In genomic region chr1:6884652-6885153, GRCh38 we compare ENCODE assay signal across 15 cellular contexts.
DNase-seq lines count a peak whose midpoint lies in the region; ATAC-seq and TF ChIP-seq lines count a peak whose summit lies in the region.
"Had no signal": no experiment of that assay in that cellular context is flagged by ENCODE, and none has a peak within 500 bp of the region (broad histone marks: within the 10 kb centered on the region; RNA-seq: fewer than 3 reads in every experiment).

No MANE protein-coding gene starts in this region.

- DNase-seq in natural killer cell treated with Interleukin-12 subunit alpha and Interleukin-12 subunit beta and Interleukin-15 and Interleukin-18, amount 100 ng/mL, for 72 hours (ENCODE audit: low spot score) = no peak
- DNase-seq in natural killer cell = no peak
- DNase-seq in epithelial cell of proximal tubule (ENCODE audit: low read depth) = peak; percentile 48
- no peak for DNase-seq in mesenchymal stem cell
- DNase-seq in glutamatergic neuron = no peak
- DNase-seq in osteoblast (ENCODE audit: insufficient read length, low spot score, missing footprints) = no peak
- no peak for DNase-seq in stimulated activated naive CD4-positive, alpha-beta T cell treated with Interleukin-2 at 50 U/mL for 16 hours (lab: John Stamatoyannopoulos, UW)
- DNase-seq: DMS53, HCEC 1CT, NCI-H146, NCI-H226, NCI-H526, OCI-M1 had no signal

- no peak overlapping the region for H3K14ac ChIP-seq in mesenchymal stem cell (ENCODE audit: low read length in 2 of 2)

- H3K23ac ChIP-seq in mesenchymal stem cell (ENCODE audit: low read length in 2 of 2) = no peak overlapping the region

- H2AFZ ChIP-seq in mesenchymal stem cell (ENCODE audit: low read depth, low read length) (no peak overlapping the region), osteoblast (ENCODE audit: low read length) (no peak overlapping the region)

- no peaks in the 10 kb centered on the region for H3K36me3 Mint-ChIP-seq in natural killer cell treated with Interleukin-12 subunit alpha and Interleukin-12 subunit beta and Interleukin-15 and Interleukin-18, amount 100 ng/mL, for 72 hours
- H3K36me3 Mint-ChIP-seq in natural killer cell (no peaks in the 10 kb centered on the region), glutamatergic neuron (ENCODE audit: unreplicated experiment) (no peaks in the 10 kb centered on the region)

- no peak overlapping the region for H2BK120ac ChIP-seq in mesenchymal stem cell (ENCODE audit: low read depth, low read length)

- no peak overlapping the region for H3K18ac ChIP-seq in mesenchymal stem cell (ENCODE audit: low read depth in 1 of 2, low read length in 2 of 2)

- H3K27ac ChIP-seq in mesenchymal stem cell (ENCODE audit: low read length, poor library complexity, severe bottlenecking) (peak overlapping the region; percentile 64), osteoblast (ENCODE audit: low read depth, low read length) (no peak overlapping the region)
- H3K27ac ChIP-seq: C4-2B had no signal

- peaks cover 37% of the 10 kb centered on the region for H3K79me1 ChIP-seq in mesenchymal stem cell (replicated peaks; ENCODE audit: low read length, poor library complexity, severe bottlenecking)

- H3K9ac ChIP-seq in mesenchymal stem cell (ENCODE audit: low read length) = no peak overlapping the region

- H2BK15ac ChIP-seq in mesenchymal stem cell (ENCODE audit: low read depth, poor library complexity, severe bottlenecking) = no peak overlapping the region

- TF ChIP-seq CTCF in natural killer cell (IDR thresholded peaks at IDR 0.05) (no peak), epithelial cell of proximal tubule (conservative IDR thresholded peaks at IDR 0.05; ENCODE audit: low read depth, low read length) (no peak), glutamatergic neuron (IDR thresholded peaks at IDR 0.05; ENCODE audit: partially characterized antibody, unreplicated experiment) (no peak), osteoblast (IDR thresholded peaks at IDR 0.05; ENCODE audit: extremely low read depth, low read depth, low read length) (no peak)

- no peak overlapping the region for H3K4me3 ChIP-seq in epithelial cell of proximal tubule (ENCODE audit: low read depth, low read length)
- H3K4me3 ChIP-seq in mesenchymal stem cell (ENCODE audit: insufficient read depth in 1 of 2, low read depth in 1 of 2, low read length in 2 of 2) = no peak overlapping the region
- no peak overlapping the region for H3K4me3 ChIP-seq in osteoblast (ENCODE audit: insufficient read depth, low read length)

- H3K27me3 Mint-ChIP-seq in natural killer cell treated with Interleukin-12 subunit alpha and Interleukin-12 subunit beta and Interleukin-15 and Interleukin-18, amount 100 ng/mL, for 72 hours = no peaks in the 10 kb centered on the region
- H3K27me3 Mint-ChIP-seq in natural killer cell (ENCODE audit: low read depth in 2 of 2) = no peaks in the 10 kb centered on the region
- H3K27me3 Mint-ChIP-seq in glutamatergic neuron (ENCODE audit: unreplicated experiment) = no peaks in the 10 kb centered on the region

- no peak overlapping the region for H4K8ac ChIP-seq in mesenchymal stem cell (ENCODE audit: low read length)

- H3K4me2 ChIP-seq in mesenchymal stem cell (ENCODE audit: low read length, poor library complexity, severe bottlenecking) (no peak overlapping the region), osteoblast (ENCODE audit: insufficient read depth, low read length) (no peak overlapping the region)

- H2BK12ac ChIP-seq in mesenchymal stem cell (ENCODE audit: low read length in 2 of 2) = no peak overlapping the region

- H4K91ac ChIP-seq in mesenchymal stem cell (ENCODE audit: low read length) = no peak overlapping the region

- H2AK5ac ChIP-seq in mesenchymal stem cell (ENCODE audit: low read length, severe bottlenecking) = no peak overlapping the region

- peaks cover 3% of the 10 kb centered on the region for H4K20me1 ChIP-seq in osteoblast (ENCODE audit: insufficient read depth, low read length)

- H3K9me3 ChIP-seq in mesenchymal stem cell (ENCODE audit: control insufficient read depth, low read length) = no peaks in the 10 kb centered on the region
- H3K9me3 ChIP-seq in osteoblast (ENCODE audit: low read depth, low read length) = no peaks in the 10 kb centered on the region

- H2BK5ac ChIP-seq in mesenchymal stem cell (ENCODE audit: low read depth, low read length, poor library complexity, severe bottlenecking) = no peak overlapping the region

- ATAC-seq in natural killer cell treated with Interleukin-12 subunit alpha and Interleukin-12 subunit beta and Interleukin-15 and Interleukin-18, amount 100 ng/mL, for 72 hours = no peak
- no peak for ATAC-seq in natural killer cell
- ATAC-seq in GM18502 (IDR thresholded peaks at IDR 0.05; ENCODE audit: poor library complexity, unreplicated experiment) = no peak

- no peaks in the 10 kb centered on the region for H3K27me3 ChIP-seq in mesenchymal stem cell (ENCODE audit: control insufficient read depth in 1 of 2, insufficient read depth in 1 of 2, low read length in 2 of 2)
- no peaks in the 10 kb centered on the region for H3K27me3 ChIP-seq in osteoblast (ENCODE audit: insufficient read depth, low read length)

- H3K79me2 ChIP-seq in osteoblast (ENCODE audit: insufficient read depth, low read length) = no peaks in the 10 kb centered on the region

- peak overlapping the region; percentile 10 for H3K4me3 Mint-ChIP-seq in natural killer cell treated with Interleukin-12 subunit alpha and Interleukin-12 subunit beta and Interleukin-15 and Interleukin-18, amount 100 ng/mL, for 72 hours
- H3K4me3 Mint-ChIP-seq in natural killer cell = no peak overlapping the region
- no peak overlapping the region for H3K4me3 Mint-ChIP-seq in glutamatergic neuron (ENCODE audit: unreplicated experiment)

- H3K9me3 Mint-ChIP-seq in natural killer cell treated with Interleukin-12 subunit alpha and Interleukin-12 subunit beta and Interleukin-15 and Interleukin-18, amount 100 ng/mL, for 72 hours = no peaks in the 10 kb centered on the region
- H3K9me3 Mint-ChIP-seq in natural killer cell (no peaks in the 10 kb centered on the region), glutamatergic neuron (ENCODE audit: unreplicated experiment) (no peaks in the 10 kb centered on the region)

- H3K27ac Mint-ChIP-seq in natural killer cell treated with Interleukin-12 subunit alpha and Interleukin-12 subunit beta and Interleukin-15 and Interleukin-18, amount 100 ng/mL, for 72 hours = no peak overlapping the region
- H3K27ac Mint-ChIP-seq in natural killer cell (no peak overlapping the region), glutamatergic neuron (ENCODE audit: unreplicated experiment) (no peak overlapping the region)

- H3K4me1 Mint-ChIP-seq in natural killer cell treated with Interleukin-12 subunit alpha and Interleukin-12 subunit beta and Interleukin-15 and Interleukin-18, amount 100 ng/mL, for 72 hours (ENCODE audit: low read depth in 2 of 2) = peaks cover 11 to 12% of the 10 kb centered on the region in 2 donors
- H3K4me1 Mint-ChIP-seq in natural killer cell (peaks cover 6 to 7% of the 10 kb centered on the region in 2 donors), glutamatergic neuron (ENCODE audit: low read depth, unreplicated experiment) (peaks cover 3% of the 10 kb centered on the region)

- intact Hi-C loops in natural killer cell (cut with micrococcal nuclease) = no loop called here

- no peak overlapping the region for H3K4ac ChIP-seq in mesenchymal stem cell (ENCODE audit: low read depth in 1 of 2, low read length in 2 of 2)

- H3K36me3 ChIP-seq in mesenchymal stem cell (ENCODE audit: control insufficient read depth in 1 of 2, insufficient read depth in 2 of 2, low read depth in 1 of 2, low read length in 2 of 2) (peaks cover 0 to 5% of the 10 kb centered on the region in 2 experiments), osteoblast (ENCODE audit: insufficient read depth, low read length) (no peaks in the 10 kb centered on the region)

- peaks cover 22% of the 10 kb centered on the region for H3K4me1 ChIP-seq in mesenchymal stem cell (ENCODE audit: control insufficient read depth, insufficient read depth, low read depth, low read length)
- H3K4me1 ChIP-seq in osteoblast (ENCODE audit: insufficient read depth, low read length) = no peaks in the 10 kb centered on the region

- WGBS in mesenchymal stem cell = 100% methylated on average over 2 of the region's 3 CpGs
